Comparison of ENCODE assay signal across 25 cellular contexts in the genomic region with DNA sequence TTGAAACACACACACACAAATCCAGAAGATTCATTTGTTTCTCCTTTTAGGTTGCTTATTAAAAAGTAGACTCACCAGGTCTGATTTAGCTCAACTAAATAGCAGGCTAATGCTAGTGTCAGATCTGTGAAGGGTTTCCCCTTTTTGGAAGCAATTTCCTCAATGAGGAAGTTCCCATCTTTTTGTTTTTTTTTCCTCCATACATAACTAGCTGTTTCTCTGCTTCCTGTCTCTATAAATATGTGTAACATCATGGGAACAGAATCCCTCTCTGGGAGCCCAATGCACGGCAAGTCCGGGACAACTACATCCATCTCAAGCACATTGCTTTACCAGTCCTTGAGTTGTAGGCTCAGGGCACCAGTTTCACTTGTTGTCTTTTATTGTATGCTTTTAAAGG.
A peak's percentile ranks its signal among the peaks of the same experiment; 100 is the strongest.
DNase-seq lines count a peak whose midpoint lies in the region; FAIRE-seq lines count a peak whose summit lies in the region.
"Had no signal": no experiment of that assay in that cellular context is flagged by ENCODE, and none has a peak within 500 bp of the region (broad histone marks: within the 10 kb centered on the region; RNA-seq: fewer than 3 reads in every experiment).

No MANE protein-coding gene starts in this region.

- peak overlapping the region; percentile 59 for H2AFZ ChIP-seq in neuronal stem cell (ENCODE audit: low read length)

- no peaks in the 10 kb centered on the region for H3K79me1 ChIP-seq in neuronal stem cell (ENCODE audit: low read depth, low read length)

- no CpG with 5 or more reads among the region's 2 CpGs for WGBS in neuronal stem cell (ENCODE audit: extremely low coverage in 2 of 2, insufficient read length in 2 of 2, insufficient replicate concordance in 1 of 2), 2 donors

- H3K27ac ChIP-seq in neuronal stem cell (replicated peaks; ENCODE audit: low read length): no peak overlapping the region
- H3K27ac ChIP-seq: esophagus muscularis mucosa, foreskin keratinocyte, heart right ventricle, SJCRH30 had no signal

- no peak overlapping the region for H3K4ac ChIP-seq in neuronal stem cell (ENCODE audit: low read length)

- H2BK5ac ChIP-seq in neuronal stem cell (ENCODE audit: low read length): no peak overlapping the region

- no peaks in the 10 kb centered on the region for H3K36me3 ChIP-seq in neuronal stem cell (replicated peaks in 1 of 2; ENCODE audit: control insufficient read depth in 2 of 2, insufficient read depth in 2 of 2, low read length in 2 of 2)
- H3K36me3 ChIP-seq: esophagus muscularis mucosa, heart right ventricle, SJCRH30 had no signal

- H2BK15ac ChIP-seq in neuronal stem cell (ENCODE audit: low read length): no peak overlapping the region

- no peak overlapping the region for H4K91ac ChIP-seq in neuronal stem cell (ENCODE audit: low read depth, low read length, poor library complexity)

- H3K4me2 ChIP-seq in neuronal stem cell (ENCODE audit: insufficient read depth, low read length, poor library complexity, severe bottlenecking): no peak overlapping the region

- H3K9ac ChIP-seq in neuronal stem cell (ENCODE audit: low read depth, low read length, poor library complexity): no peak overlapping the region

- no peak overlapping the region for H3K23ac ChIP-seq in neuronal stem cell (ENCODE audit: low read depth, low read length, poor library complexity)

- no peaks in the 10 kb centered on the region for H3K27me3 ChIP-seq in neuronal stem cell (ENCODE audit: control insufficient read depth in 3 of 3, insufficient read depth in 3 of 3, low read depth in 1 of 3, low read length in 3 of 3)
- H3K27me3 ChIP-seq: esophagus muscularis mucosa, foreskin keratinocyte, heart right ventricle, SJCRH30 had no signal

- H3K4me1 ChIP-seq in neuronal stem cell (ENCODE audit: control insufficient read depth in 2 of 2, insufficient read depth in 1 of 2, low read depth in 1 of 2, low read length in 2 of 2): no peaks in the 10 kb centered on the region
- H3K4me1 ChIP-seq: esophagus muscularis mucosa, foreskin keratinocyte, heart right ventricle, SJCRH30 had no signal

- DNase-seq in Kasumi-1 (lab: John Stamatoyannopoulos, UW) (peak; percentile 65 to 67), NOMO-1 treated with DMSO at 0.1 percent for 48 hours (lab: John Stamatoyannopoulos, UW; ENCODE audit: unreplicated experiment) (peak; percentile 64), UCSD-AML1 (lab: John Stamatoyannopoulos, UW; ENCODE audit: unreplicated experiment) (peak; percentile 4), neuronal stem cell (ENCODE audit: low spot score) (no peak), GM19239 (ENCODE audit: insufficient read length, low spot score) (no peak), NCI-H345 (lab: John Stamatoyannopoulos, UW) (no peak), posterior cingulate gyrus (no peak)
- DNase-seq: activated CD4-positive, alpha-beta T cell treated with anti-CD3 and anti-CD28 coated beads for 36 hours; activated CD8-positive, alpha-beta T cell treated with anti-CD3 and anti-CD28 coated beads, Interleukin-2, amount 10 ng/mL, durations not matched to agents 7 days and 5 days; activated effector memory CD4-positive, alpha-beta T cell treated with Interleukin-2 at 50 U/mL for 16 hours; activated naive CD8-positive, alpha-beta T cell treated with anti-CD3 and anti-CD28 coated beads for 36 hours; aorta; Calu3; DND-41; effector memory CD8-positive, alpha-beta T cell; foreskin keratinocyte; heart right ventricle; NCI-H1417 treated with DMSO at 0.1 percent for 48 hours; NCI-H2081; NCI-H774; nephron progenitor cell; SJCRH30; stimulated activated CD4-positive, alpha-beta T cell treated with anti-CD3 and anti-CD28 coated beads, Interleukin-15, amount 100 ng/mL, for 24 hours; stimulated activated naive CD4-positive, alpha-beta T cell treated with Interleukin-2 at 50 U/mL for 16 hours had no signal

- no peak overlapping the region for H2AK5ac ChIP-seq in neuronal stem cell (ENCODE audit: low read depth, low read length)

- intact Hi-C loops in posterior cingulate gyrus (cut with DNase I): no loop called here

- no peak overlapping the region for H3K18ac ChIP-seq in neuronal stem cell (ENCODE audit: low read length)

- no peak for FAIRE-seq in GM19239 (lab: Jason Lieb, UNC)

- no peaks in the 10 kb centered on the region for H3K9me3 ChIP-seq in neuronal stem cell (replicated peaks in 1 of 2; ENCODE audit: control insufficient read depth in 2 of 2, insufficient read depth in 1 of 2, low read depth in 1 of 2, low read length in 2 of 2)
- H3K9me3 ChIP-seq: esophagus muscularis mucosa, SJCRH30 had no signal

- no peak overlapping the region for H3K14ac ChIP-seq in neuronal stem cell (ENCODE audit: low read length)

- H4K8ac ChIP-seq in neuronal stem cell (ENCODE audit: low read depth, low read length): no peak overlapping the region

- H2BK120ac ChIP-seq in neuronal stem cell (ENCODE audit: low read depth, low read length): no peak overlapping the region

- no peak overlapping the region for H3K4me3 ChIP-seq in neuronal stem cell (ENCODE audit: low read length in 2 of 2)
- H3K4me3 ChIP-seq: esophagus muscularis mucosa, heart right ventricle, SJCRH30 had no signal

- H2BK12ac ChIP-seq in neuronal stem cell (ENCODE audit: low read length): no peak overlapping the region

Comparison
In these comparisons a context has a peak if more than half of its experiments do, and no peak if none do; other contexts are left out.
1. DNase-seq: peak in Kasumi-1 (2 of 2), NOMO-1 treated with DMSO at 0.1 percent for 48 hours (single experiment) and UCSD-AML1 (single experiment); none in neuronal stem cell (single experiment), GM19239 (single experiment), NCI-H345 (single experiment) and posterior cingulate gyrus (0 of 10).